ENCODE assay signal across 12 cellular contexts in the genomic region with DNA sequence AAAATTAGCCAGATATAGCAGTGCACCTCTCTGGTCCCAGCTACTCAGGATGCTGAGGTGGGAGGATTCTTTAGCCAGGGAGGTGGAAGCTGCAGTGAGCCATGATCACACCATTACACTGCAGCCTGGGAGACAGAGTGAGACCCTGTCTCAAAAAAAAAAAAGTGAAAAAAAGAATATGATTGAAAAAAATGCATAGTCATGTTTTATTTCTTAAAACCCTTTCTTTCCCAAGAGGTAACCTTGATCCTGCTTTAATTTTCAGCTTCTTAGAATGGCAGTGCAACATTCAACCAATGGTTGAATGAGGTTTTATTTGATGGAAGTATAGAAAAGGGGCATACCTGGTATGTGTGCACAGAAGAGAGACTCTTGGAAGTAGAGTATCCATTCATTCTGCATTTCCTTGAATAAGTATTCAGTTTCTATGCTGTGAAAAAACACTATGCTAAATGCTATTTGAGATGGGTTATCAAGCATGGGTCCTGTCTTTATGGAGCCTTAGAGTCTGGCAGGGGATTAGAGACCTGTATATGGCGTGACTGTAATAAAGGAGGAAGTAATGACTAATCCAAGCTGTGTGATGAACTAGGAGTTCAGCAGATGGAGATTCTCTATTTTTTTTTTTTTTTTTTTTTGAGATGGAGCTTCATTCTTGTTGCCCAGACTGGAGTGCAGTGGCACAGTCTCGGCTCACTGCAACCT.
A peak's percentile ranks its signal among the peaks of the same experiment; 100 is the strongest.
DNase-seq lines count a peak whose midpoint lies in the region; ATAC-seq and TF ChIP-seq lines count a peak whose summit lies in the region.
"Had no signal": no experiment of that assay in that cellular context is flagged by ENCODE, and none has a peak within 500 bp of the region (broad histone marks: within the 10 kb centered on the region; RNA-seq: fewer than 3 reads in every experiment).

No MANE protein-coding gene starts in this region.

- intact Hi-C loops in tibial artery (cut with DNase I; ENCODE audit: low total_unique reads) = no loop called here

- H3K27me3 ChIP-seq in WERI-Rb-1 (ENCODE audit: insufficient read depth, low read depth, severe bottlenecking) (no peaks in the 10 kb centered on the region), tibial artery (no peaks in the 10 kb centered on the region)
- H3K27me3 ChIP-seq: sigmoid colon had no signal

- no peak for TF ChIP-seq CTCF in C4-2B (conservative IDR thresholded peaks at IDR 0.05)
- no peak for TF ChIP-seq CTCF in WERI-Rb-1 (IDR thresholded peaks at IDR 0.05; ENCODE audit: low read depth, low read length)
- no peak for TF ChIP-seq CTCF in tibial artery (IDR thresholded peaks at IDR 0.05)

- DNase-seq in Kasumi-1 (lab: John Stamatoyannopoulos, UW) (peak; percentile 59 to 62), WERI-Rb-1 (no peak), iris pigment epithelial cell (ENCODE audit: low read depth) (peak; percentile 83), tibial artery (no peak), NCI-H1436 treated with DMSO at 0.1 percent for 48 hours (lab: John Stamatoyannopoulos, UW) (no peak), OCI-M2 (lab: John Stamatoyannopoulos, UW; ENCODE audit: unreplicated experiment) (no peak)
- DNase-seq: activated CD4-positive, alpha-beta memory T cell treated with anti-CD3 and anti-CD28 coated beads, Interleukin-2, amount 10 ng/mL, durations not matched to agents 7 days and 5 days; activated naive CD8-positive, alpha-beta T cell treated with anti-CD3 and anti-CD28 coated beads, Interleukin-2, amount 10 ng/mL, durations not matched to agents 7 days and 5 days; NCI-H2029; sigmoid colon had no signal

- peaks cover 0 to 40% (median 16%) of the 10 kb centered on the region in 4 donors for H3K4me1 ChIP-seq in tibial artery

- H3K27ac ChIP-seq in C4-2B (peak overlapping the region; percentile 63), WERI-Rb-1 (peak overlapping the region; percentile 66), tibial artery (no peak overlapping the region)

- H3K36me3 ChIP-seq in WERI-Rb-1 (no peaks in the 10 kb centered on the region; the same call in 1 of the 2 replicates), tibial artery (no peaks in the 10 kb centered on the region)
- H3K36me3 ChIP-seq: sigmoid colon had no signal

- H3K4me3 ChIP-seq in WERI-Rb-1 (ENCODE audit: low read depth, low read length) (no peak overlapping the region), tibial artery (no peak overlapping the region)
- H3K4me3 ChIP-seq: sigmoid colon had no signal

- ATAC-seq in GM21390 (IDR thresholded peaks at IDR 0.05; ENCODE audit: unreplicated experiment) = no peak

- H3K9me3 ChIP-seq in WERI-Rb-1 (ENCODE audit: severe bottlenecking) (no peaks in the 10 kb centered on the region), tibial artery (no peaks in the 10 kb centered on the region)
- H3K9me3 ChIP-seq: sigmoid colon had no signal

Comparison
In these comparisons a context has a peak if more than half of its experiments do, and no peak if none do; other contexts are left out.
1. H3K27ac ChIP-seq: peak in C4-2B (single experiment) and WERI-Rb-1 (single experiment); none in tibial artery (0 of 2).
2. DNase-seq: peak in Kasumi-1 (2 of 2) and iris pigment epithelial cell (single experiment); none in WERI-Rb-1 (single experiment), tibial artery (0 of 2), NCI-H1436 treated with DMSO at 0.1 percent for 48 hours (single experiment) and OCI-M2 (single experiment).